9 cellular contexts compared by ENCODE assay signal in the genomic region with DNA sequence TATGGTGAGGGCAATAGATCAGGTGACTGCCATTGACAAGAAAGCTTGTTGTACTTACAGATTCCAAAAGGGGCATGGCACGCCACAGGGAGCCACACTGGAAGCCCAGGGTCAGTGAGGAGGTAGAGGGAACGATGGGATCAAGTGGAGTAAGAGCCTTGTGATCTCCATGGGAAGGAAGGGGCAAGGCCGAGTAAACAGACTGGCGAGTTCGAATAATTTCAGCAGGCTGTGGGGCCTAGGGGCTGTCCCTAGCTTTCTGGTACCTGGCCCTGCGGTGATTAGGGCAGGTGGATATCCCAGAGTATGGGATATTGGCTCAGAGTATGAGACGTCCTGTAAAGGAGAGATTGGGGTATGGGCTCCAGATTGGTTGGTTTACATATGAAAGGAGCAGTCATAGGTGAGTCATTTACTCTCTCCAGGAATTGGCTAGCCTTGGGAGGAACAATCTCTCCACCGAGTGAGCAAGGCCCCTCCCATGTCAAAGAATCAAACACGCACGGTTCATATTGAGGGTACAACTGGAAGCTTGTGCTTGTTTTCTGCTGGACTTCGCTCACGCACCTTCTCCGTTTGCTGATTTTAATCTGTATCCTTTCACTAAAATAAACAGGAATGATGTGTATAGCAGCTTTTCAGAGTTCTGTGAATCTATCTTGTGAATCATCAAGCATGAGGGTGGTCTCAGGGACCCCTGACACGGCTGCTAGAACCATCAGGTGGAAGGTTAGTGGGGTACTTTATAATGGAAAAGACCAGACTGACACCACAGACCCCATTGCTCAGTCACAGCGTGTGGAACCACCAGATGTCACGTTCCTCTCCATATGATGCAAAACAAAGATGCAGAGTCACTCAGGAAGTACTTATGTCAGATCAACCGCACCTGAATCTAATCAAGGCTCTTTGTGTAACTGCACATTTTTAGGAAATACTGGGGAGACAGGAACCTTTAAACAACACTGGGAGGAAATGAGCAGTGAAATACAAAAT. TPM values are rescaled to one million over a fixed set of nuclear protein-coding genes. Genes with fewer than 3 reads are reported as not detected.
DNase-seq lines count a peak whose midpoint lies in the region; TF ChIP-seq lines count a peak whose summit lies in the region.
"Had no signal": no experiment of that assay in that cellular context is flagged by ENCODE, and none has a peak within 500 bp of the region (broad histone marks: within the 10 kb centered on the region; RNA-seq: fewer than 3 reads in every experiment).

No MANE protein-coding gene starts in this region.

- H3K4ac ChIP-seq in trophoblast cell (ENCODE audit: low read depth, low read length): no peak overlapping the region

- no peak overlapping the region for H3K14ac ChIP-seq in trophoblast cell (ENCODE audit: low read length)

- no peak overlapping the region for H3K18ac ChIP-seq in trophoblast cell (ENCODE audit: low read length)

- H3K9me2 ChIP-seq in DOHH2 (replicated peaks; ENCODE audit: control insufficient read depth, low read length): no peaks in the 10 kb centered on the region

- H3K79me1 ChIP-seq in trophoblast cell (ENCODE audit: low read length): no peaks in the 10 kb centered on the region

- H3K79me2 ChIP-seq in DOHH2 (ENCODE audit: control insufficient read depth, low read length): no peaks in the 10 kb centered on the region
- H3K79me2 ChIP-seq in trophoblast cell (ENCODE audit: control insufficient read depth, insufficient read depth, low read length, poor library complexity): no peaks in the 10 kb centered on the region

- CTCF ChIA-PET in activated CD4-positive, alpha-beta memory T cell treated with anti-CD3 and anti-CD28 coated beads for 36 hours (lab: Charles Lee): no interaction called here

- no peak overlapping the region for H4K91ac ChIP-seq in trophoblast cell (ENCODE audit: low read depth, low read length)

- H3K27me3 ChIP-seq in DOHH2 (ENCODE audit: control insufficient read depth, low read length) (no peaks in the 10 kb centered on the region), trophoblast cell (ENCODE audit: insufficient read depth, low read length) (no peaks in the 10 kb centered on the region)

- H3K4me1 Mint-ChIP-seq in activated CD4-positive, alpha-beta memory T cell treated with anti-CD3 and anti-CD28 coated beads for 36 hours (ENCODE audit: low read depth): peaks cover 14% of the 10 kb centered on the region

- H3K36me3 ChIP-seq in DOHH2 (ENCODE audit: control insufficient read depth, low read length) (peaks cover 18% of the 10 kb centered on the region; the same call in 1 of the 2 replicates), trophoblast cell (ENCODE audit: control insufficient read depth in 1 of 2, insufficient read depth in 2 of 2, low read length in 2 of 2) (peaks cover 4 to 7% of the 10 kb centered on the region in 2 experiments)

- H3K9me3 ChIP-seq in DOHH2 (ENCODE audit: control insufficient read depth, insufficient read depth, low read length) (no peaks in the 10 kb centered on the region), iPS-18c (ENCODE audit: control insufficient read depth, insufficient read depth, low read length) (no peaks in the 10 kb centered on the region), trophoblast cell (ENCODE audit: insufficient read depth, low read depth, low read length) (no peaks in the 10 kb centered on the region)

- no peak overlapping the region for H3K27ac ChIP-seq in DOHH2 (ENCODE audit: low read depth, low read length)
- H3K27ac ChIP-seq in trophoblast cell (ENCODE audit: low read depth, low read length): no peak overlapping the region

- TF ChIP-seq CTCF in DOHH2 (IDR thresholded peaks at IDR 0.05; ENCODE audit: low read depth, low read length, poor library complexity, severe bottlenecking): no peak

- H3K4me2 ChIP-seq in DOHH2 (ENCODE audit: low read length) (peak overlapping the region; percentile 30; the same call in 1 of the 2 replicates), trophoblast cell (ENCODE audit: low read length) (no peak overlapping the region)

- intact Hi-C loops in activated CD4-positive, alpha-beta memory T cell treated with anti-CD3 and anti-CD28 coated beads for 36 hours (cut with micrococcal nuclease): loop anchor here (1.0 kb wide), 1 partner anchor 22 kb away; no protein-coding TSS in a partner anchor

- H3K9me3 Mint-ChIP-seq in activated CD4-positive, alpha-beta memory T cell treated with anti-CD3 and anti-CD28 coated beads for 36 hours: no peaks in the 10 kb centered on the region
- H3K9me3 Mint-ChIP-seq: activated naive CD4-positive, alpha-beta T cell treated with anti-CD3 and anti-CD28 coated beads, Interleukin-2, amount 50 U/mL, for 24 hours had no signal

- 0 out of 2 replicates have a peak, but pooled peaks cover 3% of the 10 kb centered on the region for H4K20me1 ChIP-seq in DOHH2 (ENCODE audit: control insufficient read depth, insufficient read depth, low read depth, low read length)

- peaks cover 14% of the 10 kb centered on the region for H3K36me3 Mint-ChIP-seq in activated CD4-positive, alpha-beta memory T cell treated with anti-CD3 and anti-CD28 coated beads for 36 hours

- H2BK5ac ChIP-seq in trophoblast cell (ENCODE audit: low read depth, low read length, poor library complexity): no peak overlapping the region

- no peak overlapping the region for H2AFZ ChIP-seq in trophoblast cell (ENCODE audit: insufficient read depth, low read length, poor library complexity)

- H2AK5ac ChIP-seq in trophoblast cell (ENCODE audit: low read length): no peak overlapping the region

- no peak overlapping the region for H2BK12ac ChIP-seq in trophoblast cell (ENCODE audit: low read length)

- H3K4me3 Mint-ChIP-seq in activated CD4-positive, alpha-beta memory T cell treated with anti-CD3 and anti-CD28 coated beads for 36 hours: no peak overlapping the region
- H3K4me3 Mint-ChIP-seq: activated naive CD4-positive, alpha-beta T cell treated with anti-CD3 and anti-CD28 coated beads, Interleukin-2, amount 50 U/mL, for 24 hours had no signal

- peak; percentile 60 for DNase-seq in M059J (ENCODE audit: low read depth)
- peak; percentile 36 for DNase-seq in activated CD4-positive, alpha-beta memory T cell treated with anti-CD3 and anti-CD28 coated beads for 36 hours
- DNase-seq in NCI-H446 treated with DMSO at 0.1 percent for 48 hours (lab: John Stamatoyannopoulos, UW): no peak
- no peak for DNase-seq in epidermal melanocyte (ENCODE audit: insufficient read length, low spot score)
- no peak for DNase-seq in hepatic stellate cell (ENCODE audit: low spot score)
- no peak for DNase-seq in trophoblast cell

- H3K27ac Mint-ChIP-seq in activated CD4-positive, alpha-beta memory T cell treated with anti-CD3 and anti-CD28 coated beads for 36 hours: peak overlapping the region; percentile 65
- H3K27ac Mint-ChIP-seq: activated naive CD4-positive, alpha-beta T cell treated with anti-CD3 and anti-CD28 coated beads, Interleukin-2, amount 50 U/mL, for 24 hours had no signal

- H3K9ac ChIP-seq in trophoblast cell (ENCODE audit: low read length): no peak overlapping the region

- H3K27me3 Mint-ChIP-seq in activated CD4-positive, alpha-beta memory T cell treated with anti-CD3 and anti-CD28 coated beads for 36 hours: no peaks in the 10 kb centered on the region
- H3K27me3 Mint-ChIP-seq: activated naive CD4-positive, alpha-beta T cell treated with anti-CD3 and anti-CD28 coated beads, Interleukin-2, amount 50 U/mL, for 24 hours had no signal

- POLR2A ChIA-PET in activated CD4-positive, alpha-beta memory T cell treated with anti-CD3 and anti-CD28 coated beads for 36 hours (lab: Charles Lee): no interaction called here

- H3K4me1 ChIP-seq in DOHH2 (ENCODE audit: control insufficient read depth, low read length) (peaks cover 16% of the 10 kb centered on the region), trophoblast cell (ENCODE audit: control insufficient read depth in 1 of 2, insufficient read depth in 2 of 2, low read length in 2 of 2) (peaks cover 0 to 3% of the 10 kb centered on the region in 2 experiments)

- 0 out of 2 replicates have a peak, but pooled peaks cover 3% of the 10 kb centered on the region for H3F3A ChIP-seq in DOHH2 (ENCODE audit: control insufficient read depth, insufficient read depth)

- no peak overlapping the region for H3K4me3 ChIP-seq in DOHH2 (ENCODE audit: low read length)
- H3K4me3 ChIP-seq in iPS-18c (ENCODE audit: insufficient read depth, low read depth, low read length): peak overlapping the region; percentile 34
- no peak overlapping the region for H3K4me3 ChIP-seq in trophoblast cell (ENCODE audit: low read depth, low read length)

- whole genome bisulfite sequencing in trophoblast cell (ENCODE audit: extremely low coverage, insufficient coverage, insufficient read length): no CpG with 5 or more reads among the region's 17 CpGs

- H4K8ac ChIP-seq in trophoblast cell (ENCODE audit: low read depth, low read length): no peak overlapping the region

- no peak overlapping the region for H2BK120ac ChIP-seq in trophoblast cell (ENCODE audit: insufficient read depth, low read length, poor library complexity)

- H4K12ac ChIP-seq in trophoblast cell (ENCODE audit: low read depth, low read length): no peak overlapping the region

- H3K23ac ChIP-seq in trophoblast cell (ENCODE audit: low read length): no peak overlapping the region

RNA-seq across cellular contexts. Expression of a gene that starts 27.9 kb away (rescaled TPM):
- 71.8 and 87.7 TPM in 2 replicates for total RNA-seq in M059J (2014; rRNA removed; shearing (Covaris generic))
- total RNA-seq in activated CD4-positive, alpha-beta memory T cell treated with anti-CD3 and anti-CD28 coated beads for 36 hours: 10 to 100 TPM; 71.5 to 76.1 TPM
- polyA plus RNA-seq in trophoblast cell (2013): 79.2 and 79.9 TPM in 2 replicates

RNA-seq across cellular contexts. Expression of a gene that starts 29.0 kb away (rescaled TPM):
- total RNA-seq in M059J (2014; rRNA removed; shearing (Covaris generic)): 77.2 and 121 TPM in 2 replicates
- 10 to 100 TPM; 39.9 to 40.2 TPM for total RNA-seq in activated CD4-positive, alpha-beta memory T cell treated with anti-CD3 and anti-CD28 coated beads for 36 hours
- polyA plus RNA-seq in trophoblast cell (2013): 23.8 and 25.7 TPM in 2 replicates

RNA-seq across cellular contexts. Expression of a gene that starts 38.1 kb away (rescaled TPM):
- 11.0 and 13.3 TPM in 2 replicates for total RNA-seq in M059J (2014; rRNA removed; shearing (Covaris generic))
- total RNA-seq in activated CD4-positive, alpha-beta memory T cell treated with anti-CD3 and anti-CD28 coated beads for 36 hours: 1 to 10 TPM; 4.6 to 5.3 TPM
- polyA plus RNA-seq in trophoblast cell (2013): 3.9 and 4.0 TPM in 2 replicates

RNA-seq across cellular contexts. Expression of a gene that starts 53.3 kb away (rescaled TPM):
- total RNA-seq in M059J (2014; rRNA removed; shearing (Covaris generic)): 180 and 185 TPM in 2 replicates
- total RNA-seq in activated CD4-positive, alpha-beta memory T cell treated with anti-CD3 and anti-CD28 coated beads for 36 hours: 100 to 1,000 TPM; 273 to 277 TPM
- polyA plus RNA-seq in trophoblast cell (2013): 102 TPM in 2 replicates

RNA-seq across cellular contexts. Expression of a gene that starts 53.5 kb away (rescaled TPM):
- total RNA-seq in M059J (2014; rRNA removed; shearing (Covaris generic)): 52.9 and 65.4 TPM in 2 replicates
- 10 to 100 TPM; 80.3 to 85.1 TPM for total RNA-seq in activated CD4-positive, alpha-beta memory T cell treated with anti-CD3 and anti-CD28 coated beads for 36 hours
- polyA plus RNA-seq in trophoblast cell (2013): 24.5 and 24.6 TPM in 2 replicates

Comparison
In these comparisons a context has a peak if more than half of its experiments do, and no peak if none do; other contexts are left out.
1. DNase-seq: peak in M059J (single experiment) and activated CD4-positive, alpha-beta memory T cell treated with anti-CD3 and anti-CD28 coated beads for 36 hours (single experiment); none in NCI-H446 treated with DMSO at 0.1 percent for 48 hours (single experiment), epidermal melanocyte (single experiment), hepatic stellate cell (single experiment) and trophoblast cell (0 of 2).